Comparison of ENCODE assay signal across 7 cellular contexts in the genomic region with DNA sequence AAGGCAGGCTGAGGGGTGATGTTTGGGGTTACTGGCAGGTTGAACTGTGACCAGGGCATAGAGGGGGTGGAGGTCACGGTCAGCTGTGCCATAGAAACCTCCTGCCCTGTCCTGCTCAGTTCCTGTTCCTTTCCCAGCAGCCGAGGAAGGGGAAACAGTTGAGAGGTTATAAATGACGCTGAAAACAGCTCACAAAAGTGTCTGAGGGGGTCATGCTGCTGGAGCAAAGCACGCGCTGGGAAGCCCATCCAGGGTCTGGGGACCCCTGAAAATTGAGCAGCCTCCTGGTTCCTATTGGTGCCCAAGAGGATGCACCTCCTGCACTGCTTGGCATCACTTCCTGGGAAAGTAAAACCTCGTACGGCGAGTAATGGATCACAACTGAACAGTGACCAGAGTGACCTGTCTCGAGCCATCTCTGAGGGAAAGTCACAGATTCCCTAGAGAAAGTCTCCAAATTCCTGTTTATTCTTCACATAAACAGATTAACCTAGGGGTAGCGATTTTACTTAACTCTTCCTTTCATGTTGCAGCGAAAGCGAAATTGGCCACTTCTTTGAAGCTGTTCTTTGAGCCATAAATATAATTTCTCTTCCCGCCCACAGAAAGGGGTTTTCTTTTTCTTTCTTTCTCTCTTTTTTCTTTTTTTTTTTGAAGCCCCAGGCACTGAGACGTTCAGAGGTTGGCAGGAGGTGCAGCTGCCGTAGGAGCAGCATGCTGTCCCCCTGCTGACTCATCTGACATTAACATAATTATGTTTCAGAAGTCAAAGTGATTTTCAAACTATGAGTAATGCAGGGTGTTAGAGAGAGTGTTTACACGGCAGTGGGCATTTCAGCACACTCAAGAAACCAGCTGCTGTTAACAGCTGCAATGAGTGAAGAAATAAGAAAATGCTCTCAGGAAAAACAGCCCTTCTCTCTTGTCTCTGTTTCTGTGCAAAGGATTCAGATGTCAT. TPM values are rescaled to one million over a fixed set of nuclear protein-coding genes. Genes with fewer than 3 reads are reported as not detected.
DNase-seq lines count a peak whose midpoint lies in the region; ATAC-seq and TF ChIP-seq lines count a peak whose summit lies in the region.

No MANE protein-coding gene starts in this region.

- H3K27me3 ChIP-seq in brain microvascular endothelial cell (replicated peaks): no peaks in the 10 kb centered on the region

- H3K27ac ChIP-seq in brain microvascular endothelial cell: no peak overlapping the region

- H3K36me3 ChIP-seq in brain microvascular endothelial cell (replicated peaks): no peaks in the 10 kb centered on the region

- ATAC-seq in GM18499 (IDR thresholded peaks at IDR 0.05; ENCODE audit: insufficient read depth, unreplicated experiment) (peak; percentile 98), HG02610 (IDR thresholded peaks at IDR 0.05; ENCODE audit: unreplicated experiment) (peak; percentile 99), T-helper 17 cell (peak; percentile 97), left lobe of liver (peak; percentile 79)

- H3K4me3 ChIP-seq in brain microvascular endothelial cell (ENCODE audit: low read depth, low read length): peak overlapping the region; percentile 58

- H3K36me3 Mint-ChIP-seq in T-helper 17 cell (ENCODE audit: low read depth): peaks cover 3% of the 10 kb centered on the region

- no peaks in the 10 kb centered on the region for H3K9me3 ChIP-seq in T-helper 17 cell (ENCODE audit: control insufficient read depth, low read length, poor library complexity, severe bottlenecking)

- H3K27me3 Mint-ChIP-seq in T-helper 17 cell: no peaks in the 10 kb centered on the region

- DNase-seq in NCI-H1105 treated with DMSO at 0.1 percent for 48 hours (lab: John Stamatoyannopoulos, UW) (peak; percentile 84), T-helper 17 cell (peak in 1 of 3 donors; percentile 19), brain microvascular endothelial cell (no peak), left lobe of liver (ENCODE audit: low spot score) (no peak)
- peak; percentile 64 for DNase-seq in stimulated activated CD4-positive, alpha-beta T cell treated with anti-CD3 and anti-CD28 coated beads, Interleukin-4, amount 100 ng/mL, for 1 hour

- H3K27ac Mint-ChIP-seq in T-helper 17 cell: peak overlapping the region; percentile 96

- peaks cover 13% of the 10 kb centered on the region for H3K4me1 Mint-ChIP-seq in T-helper 17 cell

- TF ChIP-seq CTCF in brain microvascular endothelial cell (IDR thresholded peaks at IDR 0.05; ENCODE audit: low read depth, low read length, missing control alignments): no peak

- in situ Hi-C loops in brain microvascular endothelial cell (cut with HindIII; ENCODE audit: low pct_ligation_motif_present, low sequenced_read_pairs): no loop called here

- peak overlapping the region; percentile 99 for H3K4me3 Mint-ChIP-seq in T-helper 17 cell

RNA-seq across cellular contexts. Expression of a gene that starts 41.8 kb away (rescaled TPM):
- total RNA-seq in T-helper 17 cell: 10 to 100 TPM; 53.0 to 72.5 TPM
- total RNA-seq in left lobe of liver: 2.6 TPM

Comparison
In these comparisons a context has a peak if more than half of its experiments do, and no peak if none do; other contexts are left out.
1. DNase-seq: peak in NCI-H1105 treated with DMSO at 0.1 percent for 48 hours (single experiment) and stimulated activated CD4-positive, alpha-beta T cell treated with anti-CD3 and anti-CD28 coated beads, Interleukin-4, amount 100 ng/mL, for 1 hour (single experiment); none in brain microvascular endothelial cell (single experiment) and left lobe of liver (single experiment).
2. RNA of a gene that starts 41.8 kb away (total RNA-seq): 53.0 to 72.5 TPM in T-helper 17 cell; 2.6 TPM in left lobe of liver (single experiment); every median in the first group is over 10 times any median in the second.
3. Peak in every context shown above with its lines, with median percentiles within 50 percentile points of each other: ATAC-seq.